Comparison of ENCODE assay signal across 10 cellular contexts in genomic region chr2:144454466-144455287, GRCh38.
DNase-seq lines count a peak whose midpoint lies in the region; ATAC-seq and TF ChIP-seq lines count a peak whose summit lies in the region.
"Had no signal": no experiment of that assay in that cellular context is flagged by ENCODE, and none has a peak within 500 bp of the region (broad histone marks: within the 10 kb centered on the region; RNA-seq: fewer than 3 reads in every experiment).

No MANE protein-coding gene starts in this region.

- H3K79me1 ChIP-seq in IMR-90 (ENCODE audit: low read depth in 1 of 2, low read length in 2 of 2), result peaks cover 23 to 47% of the 10 kb centered on the region in 2 experiments

- peak overlapping the region; percentile 67 for H2BK5ac ChIP-seq in IMR-90 (ENCODE audit: low read depth, low read length, poor library complexity, severe bottlenecking)

- no peak for TF ChIP-seq CTCF in IMR-90 (conservative IDR thresholded peaks at IDR 0.05; ENCODE audit: low read depth, low read length)
- TF ChIP-seq CTCF in fibroblast of mammary gland (conservative IDR thresholded peaks at IDR 0.05; ENCODE audit: control insufficient read depth, insufficient read depth, low read depth, low read length), result no peak

- H2AK9ac ChIP-seq in IMR-90 (replicated peaks; ENCODE audit: low read depth, low read length, poor library complexity), result no peak overlapping the region

- H3K27me3 Mint-ChIP-seq in activated naive CD4-positive, alpha-beta T cell treated with anti-CD3 and anti-CD28 coated beads, Interleukin-2, amount 10 ng/mL, durations not matched to agents 7 days and 5 days, result peaks cover 17% of the 10 kb centered on the region

- no TSS peak for BruUV-seq in IMR-90 (replicated peaks; lab: Mats Ljungman, UMichigan)

- H3K4me3 Mint-ChIP-seq in activated naive CD4-positive, alpha-beta T cell treated with anti-CD3 and anti-CD28 coated beads, Interleukin-2, amount 10 ng/mL, durations not matched to agents 7 days and 5 days, result no peak overlapping the region

- H3K4me1 Mint-ChIP-seq in activated naive CD4-positive, alpha-beta T cell treated with anti-CD3 and anti-CD28 coated beads, Interleukin-2, amount 10 ng/mL, durations not matched to agents 7 days and 5 days, result no peaks in the 10 kb centered on the region

- H3K14ac ChIP-seq in IMR-90 (replicated peaks; ENCODE audit: low read depth, low read length), result peak overlapping the region; percentile 83

- peak overlapping the region; percentile 37 for H2AFZ ChIP-seq in IMR-90 (replicated peaks; ENCODE audit: low read length, poor library complexity)

- H3K18ac ChIP-seq in IMR-90 (ENCODE audit: low read depth, low read length), result peak overlapping the region; percentile 95

- no peaks in the 10 kb centered on the region for H3K9me3 ChIP-seq in IMR-90 (ENCODE audit: control insufficient read depth, insufficient read depth, low read length)

- H4K20me1 ChIP-seq in IMR-90 (ENCODE audit: insufficient read depth, low read length), result 0 out of 2 replicates have a peak, but pooled peaks cover under 1% of the 10 kb centered on the region

- peak overlapping the region; percentile 28; the same call in 1 of the 2 replicates for H3K27ac ChIP-seq in IMR-90 (ENCODE audit: insufficient read depth, low read length)

- peaks cover 19% of the 10 kb centered on the region for H3K4me1 ChIP-seq in IMR-90 (ENCODE audit: control insufficient read depth, insufficient read depth, low read length)

- H4K91ac ChIP-seq in IMR-90 (ENCODE audit: insufficient read depth, low read depth, low read length), result peak overlapping the region; percentile 80

- peak overlapping the region; percentile 47; the same call in 1 of the 2 replicates for H3K9ac ChIP-seq in IMR-90 (ENCODE audit: low read depth, low read length)

- no peaks in the 10 kb centered on the region for H3K9me3 Mint-ChIP-seq in activated naive CD4-positive, alpha-beta T cell treated with anti-CD3 and anti-CD28 coated beads, Interleukin-2, amount 50 U/mL, for 72 hours
- no peaks in the 10 kb centered on the region for H3K9me3 Mint-ChIP-seq in activated naive CD4-positive, alpha-beta T cell treated with anti-CD3 and anti-CD28 coated beads, Interleukin-2, amount 10 ng/mL, durations not matched to agents 7 days and 5 days
- H3K9me3 Mint-ChIP-seq: CD4-positive, alpha-beta memory T cell had no signal

- no peaks in the 10 kb centered on the region; the same call in none of the 2 replicates for H3K9me1 ChIP-seq in IMR-90 (ENCODE audit: insufficient read depth, low read length)

- WGBS in IMR-90 (ENCODE audit: extremely low coverage in 2 of 2, insufficient read length in 1 of 2), 2 experiments, result 19% methylated on average over 3 of the region's 8 CpGs; no CpG with 5 or more reads in 1 of the 2 experiments

- CTCF ChIA-PET in activated naive CD4-positive, alpha-beta T cell treated with anti-CD3 and anti-CD28 coated beads, Interleukin-2, amount 10 ng/mL, durations not matched to agents 7 days and 5 days (lab: Charles Lee), result no interaction called here
- CTCF ChIA-PET in IMR-90 (lab: Yijun Ruan, JAX), result no interaction called here

- peak overlapping the region; percentile 21; the same call in 1 of the 3 replicates for H2BK15ac ChIP-seq in IMR-90 (ENCODE audit: low read depth, low read length)

- 0 out of 2 replicates have a peak overlapping the region, but pooled peaks have one; percentile 7 for H3K56ac ChIP-seq in IMR-90 (ENCODE audit: extremely low read depth, insufficient read depth, low read length)

- no peaks in the 10 kb centered on the region for H3K27me3 ChIP-seq in IMR-90 (ENCODE audit: control insufficient read depth, insufficient read depth, low read length)

- H3K4me3 ChIP-seq in IMR-90 (ENCODE audit: insufficient read depth, low read depth, low read length), result no peak overlapping the region
- H3K4me3 ChIP-seq in fibroblast of mammary gland (ENCODE audit: control insufficient read depth, low read depth, low read length), result no peak overlapping the region

- POLR2A ChIA-PET in IMR-90 (lab: Charles Lee; ENCODE audit: unreplicated experiment), result no interaction called here

- H2BK120ac ChIP-seq in IMR-90 (ENCODE audit: low read depth, low read length), result peak overlapping the region; percentile 69

- H4K8ac ChIP-seq in IMR-90 (ENCODE audit: low read depth in 2 of 2, low read length in 2 of 2), result peak overlapping the region; percentile 18 to 75

- no peak for DNase-seq in activated naive CD4-positive, alpha-beta T cell treated with anti-CD3 and anti-CD28 coated beads, Interleukin-2, amount 50 U/mL, for 72 hours (ENCODE audit: low spot score in 2 of 2)
- DNase-seq in activated naive CD4-positive, alpha-beta T cell treated with anti-CD3 and anti-CD28 coated beads, Interleukin-2, amount 10 ng/mL, durations not matched to agents 7 days and 5 days, result no peak
- DNase-seq in IMR-90 (peak; percentile 29), fibroblast of mammary gland (ENCODE audit: low read depth) (peak; percentile 34), superior temporal gyrus (ENCODE audit: extremely low spot score) (peak; percentile 82), COR-L47 (lab: John Stamatoyannopoulos, UW) (no peak), midbrain (lab: John Stamatoyannopoulos, UW) (no peak)
- DNase-seq: CD4-positive, alpha-beta memory T cell; NCI-H1436 had no signal

- ATAC-seq in activated naive CD4-positive, alpha-beta T cell treated with anti-CD3 and anti-CD28 coated beads, Interleukin-2, amount 50 U/mL, for 72 hours, result peak; percentile 75 to 85
- no peak for ATAC-seq in IMR-90 (ENCODE audit: low read depth)
- ATAC-seq in HG03139 (IDR thresholded peaks at IDR 0.05; ENCODE audit: unreplicated experiment), result no peak

- H3K27ac Mint-ChIP-seq in activated naive CD4-positive, alpha-beta T cell treated with anti-CD3 and anti-CD28 coated beads, Interleukin-2, amount 50 U/mL, for 72 hours, result no peak overlapping the region
- H3K27ac Mint-ChIP-seq in activated naive CD4-positive, alpha-beta T cell treated with anti-CD3 and anti-CD28 coated beads, Interleukin-2, amount 10 ng/mL, durations not matched to agents 7 days and 5 days, result no peak overlapping the region

- H3K4me2 ChIP-seq in IMR-90 (ENCODE audit: low read depth, low read length), result peak overlapping the region; percentile 80

- in situ Hi-C loops in IMR-90 (cut with MboI; ENCODE audit: low sequenced_read_pairs), result no loop called here

- H3K23ac ChIP-seq in IMR-90 (ENCODE audit: low read depth, low read length), result peak overlapping the region; percentile 79

- H3K36me3 Mint-ChIP-seq in activated naive CD4-positive, alpha-beta T cell treated with anti-CD3 and anti-CD28 coated beads, Interleukin-2, amount 50 U/mL, for 72 hours, result no peaks in the 10 kb centered on the region
- H3K36me3 Mint-ChIP-seq in activated naive CD4-positive, alpha-beta T cell treated with anti-CD3 and anti-CD28 coated beads, Interleukin-2, amount 10 ng/mL, durations not matched to agents 7 days and 5 days, result no peaks in the 10 kb centered on the region
- H3K36me3 Mint-ChIP-seq: CD4-positive, alpha-beta memory T cell had no signal

- H4K5ac ChIP-seq in IMR-90 (ENCODE audit: low read depth, low read length), result peak overlapping the region; percentile 68

- no peak for TF ChIP-seq RAD21 in IMR-90 (IDR thresholded peaks at IDR 0.05; ENCODE audit: low read length)

- no peaks in the 10 kb centered on the region for H3K36me3 ChIP-seq in IMR-90 (ENCODE audit: control insufficient read depth, insufficient read depth, low read length)

- H3K4ac ChIP-seq in IMR-90 (ENCODE audit: low read depth, low read length), result peak overlapping the region; percentile 87

- intact Hi-C loops in IMR-90 (cut with micrococcal nuclease), result loop anchor here (5.0 kb wide), 1 partner anchor 122 kb away; a partner anchor contains a TSS

- peak overlapping the region; percentile 78 for H2AK5ac ChIP-seq in IMR-90 (ENCODE audit: low read depth, low read length)

- peak overlapping the region; percentile 45 for H2BK20ac ChIP-seq in IMR-90 (ENCODE audit: low read depth, low read length)

- dilution Hi-C loops in IMR-90 (cut with HindIII; ENCODE audit: low sequenced_read_pairs, unreplicated experiment), result no loop called here

- no peak for TF ChIP-seq POLR2A in IMR-90 (IDR thresholded peaks at IDR 0.05; ENCODE audit: low read depth, low read length)

TF ChIP-seq in IMR-90, 13 proteins besides CTCF, POLR2A, EP300 and RAD21:
- TF ChIP-seq FOS (IDR thresholded peaks at IDR 0.05; ENCODE audit: low read depth, low read length) (no peak), CHD1 (IDR thresholded peaks at IDR 0.05; ENCODE audit: low read depth, low read length) (no peak), NFE2L2 (IDR thresholded peaks at IDR 0.05; ENCODE audit: low read depth, low read length) (no peak), CEBPB (IDR thresholded peaks at IDR 0.05; ENCODE audit: low read depth, low read length) (no peak), MAZ (IDR thresholded peaks at IDR 0.05; ENCODE audit: borderline replicate concordance, low read depth, low read length) (no peak), RFX5 (IDR thresholded peaks at IDR 0.05; ENCODE audit: low read depth, low read length) (no peak), MAFK (IDR thresholded peaks at IDR 0.05; ENCODE audit: low read depth, low read length) (no peak), RCOR1 (IDR thresholded peaks at IDR 0.05; ENCODE audit: insufficient replicate concordance, low read length) (no peak), BHLHE40 (IDR thresholded peaks at IDR 0.05; ENCODE audit: low read depth, low read length) (no peak), MXI1 (IDR thresholded peaks at IDR 0.05; ENCODE audit: borderline replicate concordance, low read depth, low read length) (no peak), SMC3 (IDR thresholded peaks at IDR 0.05; ENCODE audit: low read depth, low read length) (no peak), ELK1 (IDR thresholded peaks at IDR 0.05; ENCODE audit: borderline replicate concordance, low read depth, low read length) (no peak)
- TF ChIP-seq, protein P1, sequence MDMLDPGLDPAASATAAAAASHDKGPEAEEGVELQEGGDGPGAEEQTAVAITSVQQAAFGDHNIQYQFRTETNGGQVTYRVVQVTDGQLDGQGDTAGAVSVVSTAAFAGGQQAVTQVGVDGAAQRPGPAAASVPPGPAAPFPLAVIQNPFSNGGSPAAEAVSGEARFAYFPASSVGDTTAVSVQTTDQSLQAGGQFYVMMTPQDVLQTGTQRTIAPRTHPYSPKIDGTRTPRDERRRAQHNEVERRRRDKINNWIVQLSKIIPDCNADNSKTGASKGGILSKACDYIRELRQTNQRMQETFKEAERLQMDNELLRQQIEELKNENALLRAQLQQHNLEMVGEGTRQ (IDR thresholded peaks at IDR 0.05; ENCODE audit: low read depth, low read length), result no peak

Comparison
In these comparisons a context has a peak if more than half of its experiments do, and no peak if none do; other contexts are left out.
1. ATAC-seq: peak in activated naive CD4-positive, alpha-beta T cell treated with anti-CD3 and anti-CD28 coated beads, Interleukin-2, amount 50 U/mL, for 72 hours (2 of 2); none in IMR-90 (single experiment) and HG03139 (single experiment).
2. DNase-seq: peak in IMR-90 (single experiment), fibroblast of mammary gland (single experiment) and superior temporal gyrus (single experiment); none in activated naive CD4-positive, alpha-beta T cell treated with anti-CD3 and anti-CD28 coated beads, Interleukin-2, amount 50 U/mL, for 72 hours (0 of 2), activated naive CD4-positive, alpha-beta T cell treated with anti-CD3 and anti-CD28 coated beads, Interleukin-2, amount 10 ng/mL, durations not matched to agents 7 days and 5 days (single experiment), COR-L47 (single experiment) and midbrain (single experiment).